8 cellular contexts compared by ENCODE assay signal in genomic region chr17:45019177-45019711, GRCh38. TPM values are rescaled to one million over a fixed set of nuclear protein-coding genes. Genes with fewer than 3 reads are reported as not detected.
DNase-seq lines count a peak whose midpoint lies in the region; ATAC-seq and TF ChIP-seq lines count a peak whose summit lies in the region.

No MANE protein-coding gene starts in this region.

- peak overlapping the region in 3 of 4 donors; percentile 90 to 93 (median 90) for H3K27ac ChIP-seq in gastroesophageal sphincter

- H3K9me3 Mint-ChIP-seq in osteocyte (ENCODE audit: unreplicated experiment): no peaks in the 10 kb centered on the region

- ATAC-seq in gastroesophageal sphincter (peak; percentile 70), GM18520 (IDR thresholded peaks at IDR 0.05; ENCODE audit: unreplicated experiment) (no peak), HG03469 (IDR thresholded peaks at IDR 0.05; ENCODE audit: unreplicated experiment) (no peak)

- H3K36me3 ChIP-seq in H7 (replicated peaks; ENCODE audit: control insufficient read depth, insufficient read depth, low read length) (peaks cover 3% of the 10 kb centered on the region), gastroesophageal sphincter (peaks cover 0 to 8% of the 10 kb centered on the region in 2 donors)

- H3K4me3 ChIP-seq in H7 (ENCODE audit: insufficient read depth, low read depth, low read length): peak overlapping the region; percentile 46
- H3K4me3 ChIP-seq in gastroesophageal sphincter: peak overlapping the region; percentile 46 to 67

- H3K4me1 Mint-ChIP-seq in osteocyte (ENCODE audit: unreplicated experiment): peaks cover 28% of the 10 kb centered on the region

- 20% methylated on average over 1 of the region's 54 CpGs; no CpG with 5 or more reads in 1 of the 2 donors for WGBS in gastroesophageal sphincter (ENCODE audit: low coverage in 1 of 2), 2 donors

- DNase-seq in AG20443 (ENCODE audit: low spot score) (peak; percentile 94), H7 (peak; percentile 82), NOMO-1 treated with DMSO at 0.1 percent for 48 hours (lab: John Stamatoyannopoulos, UW; ENCODE audit: unreplicated experiment) (peak; percentile 40), osteocyte (ENCODE audit: extremely low spot score, unreplicated experiment) (peak; percentile 86)
- peak; percentile 8 for DNase-seq in activated effector memory CD4-positive, alpha-beta T cell treated with Interleukin-2 at 50 U/mL for 16 hours

- H3K27ac Mint-ChIP-seq in osteocyte (ENCODE audit: unreplicated experiment): no peak overlapping the region

- no peaks in the 10 kb centered on the region for H3K9me3 ChIP-seq in gastroesophageal sphincter

- H3K36me3 Mint-ChIP-seq in osteocyte (ENCODE audit: unreplicated experiment): peaks cover 2% of the 10 kb centered on the region

- H3K4me1 ChIP-seq in gastroesophageal sphincter: peaks cover 6 to 55% (median 39%) of the 10 kb centered on the region in 3 donors

- peak in 3 of 4 experiments; percentile 63 to 78 (median 69) for TF ChIP-seq CTCF in gastroesophageal sphincter (IDR thresholded peaks at IDR 0.05)
- TF ChIP-seq CTCF in osteocyte (IDR thresholded peaks at IDR 0.05): peak; percentile 64

- H3K27me3 Mint-ChIP-seq in osteocyte (ENCODE audit: unreplicated experiment): no peaks in the 10 kb centered on the region

- TF ChIP-seq EP300 in gastroesophageal sphincter (IDR thresholded peaks at IDR 0.05): no peak

- H3K27me3 ChIP-seq in H7 (ENCODE audit: control insufficient read depth, insufficient read depth, low read length): peaks cover 41% of the 10 kb centered on the region
- H3K27me3 ChIP-seq in gastroesophageal sphincter: no peaks in the 10 kb centered on the region

- peak overlapping the region; percentile 77 for H3K4me3 Mint-ChIP-seq in osteocyte (ENCODE audit: unreplicated experiment)

- TF ChIP-seq POLR2A in gastroesophageal sphincter (IDR thresholded peaks at IDR 0.05): no peak

RNA-seq across cellular contexts. Expression of gene DCAKD, which starts 32.2 kb away (rescaled TPM):
- total RNA-seq in H7 (2014; rRNA removed; shearing (Covaris generic)): 70.7 and 71.5 TPM in 2 replicates
- total RNA-seq in gastroesophageal sphincter (10 to 100 TPM; 50.3 to 68.2 (median 58.0) TPM), osteocyte (41.3 and 42.2 TPM in 2 replicates)

RNA-seq across cellular contexts. Expression of gene NMT1, which starts 41.9 kb away (rescaled TPM):
- total RNA-seq in H7 (2014; rRNA removed; shearing (Covaris generic)): 111 and 115 TPM in 2 replicates
- 100 to 1,000 TPM in 1 of 4 donors, 10 to 100 TPM in 3; 63.5 to 129 (median 69.1) TPM for total RNA-seq in gastroesophageal sphincter
- total RNA-seq in osteocyte: 92.4 and 97.9 TPM in 2 replicates

RNA-seq across cellular contexts. Expression of gene C1QL1, which starts 51.1 kb away (rescaled TPM):
- 12.7 and 17.3 TPM in 2 replicates for total RNA-seq in H7 (2014; rRNA removed; shearing (Covaris generic))
- total RNA-seq in gastroesophageal sphincter: 1 to 10 TPM; 4.1 to 7.1 (median 5.0) TPM
- 1.2 and 1.4 TPM in 2 replicates for total RNA-seq in osteocyte

Comparison
In these comparisons a context has a peak if more than half of its experiments do, and no peak if none do; other contexts are left out.
1. DNase-seq: peak in every context shown above with its lines; median percentile 94 in AG20443; 86 in osteocyte; 82 in H7; 40 in NOMO-1 treated with DMSO at 0.1 percent for 48 hours; 8 in activated effector memory CD4-positive, alpha-beta T cell treated with Interleukin-2 at 50 U/mL for 16 hours.